Comparison of ENCODE assay signal across 8 cellular contexts in genomic region chr20:63835031-63835858, GRCh38. TPM values are rescaled to one million over a fixed set of nuclear protein-coding genes. Genes with fewer than 3 reads are reported as not detected.
A peak's percentile ranks its signal among the peaks of the same experiment; 100 is the strongest.
DNase-seq lines count a peak whose midpoint lies in the region; ATAC-seq and TF ChIP-seq lines count a peak whose summit lies in the region.

No MANE protein-coding gene starts in this region.

- no peak overlapping the region for H3K27ac Mint-ChIP-seq in activated naive CD8-positive, alpha-beta T cell treated with anti-CD3 and anti-CD28 coated beads for 36 hours

- intact Hi-C loops in tibial artery (cut with DNase I; ENCODE audit: low total_unique reads) = no loop called here

- no peak for ATAC-seq in HG02870 (IDR thresholded peaks at IDR 0.05; ENCODE audit: unreplicated experiment)

- H3K4me3 Mint-ChIP-seq in activated naive CD8-positive, alpha-beta T cell treated with anti-CD3 and anti-CD28 coated beads for 36 hours = no peak overlapping the region

- no peaks in the 10 kb centered on the region for H3K9me3 Mint-ChIP-seq in activated naive CD8-positive, alpha-beta T cell treated with anti-CD3 and anti-CD28 coated beads for 36 hours

- peak; percentile 99 for DNase-seq in H7
- DNase-seq in NCI-H526 treated with DMSO at 0.1 percent for 48 hours (lab: John Stamatoyannopoulos, UW) = peak; percentile 37
- DNase-seq in choroid plexus epithelial cell (ENCODE audit: low read depth) = peak; percentile 99
- peak; percentile 95 for DNase-seq in kidney epithelial cell (ENCODE audit: low read depth)
- peak; percentile 91 to 93 for DNase-seq in tibial artery
- DNase-seq in activated naive CD8-positive, alpha-beta T cell treated with anti-CD3 and anti-CD28 coated beads for 36 hours = no peak
- DNase-seq in DMS114 treated with DMSO at 0.1 percent for 48 hours (lab: John Stamatoyannopoulos, UW; ENCODE audit: unreplicated experiment) = no peak

- H3K36me3 Mint-ChIP-seq in activated naive CD8-positive, alpha-beta T cell treated with anti-CD3 and anti-CD28 coated beads for 36 hours = no peaks in the 10 kb centered on the region

- H3K9me3 ChIP-seq in tibial artery = no peaks in the 10 kb centered on the region

- H3K4me1 ChIP-seq in tibial artery = peaks cover 0 to 32% (median 21%) of the 10 kb centered on the region in 4 donors

- H3K27me3 ChIP-seq in H7 (ENCODE audit: control insufficient read depth, insufficient read depth, low read length) = peaks cover 15% of the 10 kb centered on the region
- H3K27me3 ChIP-seq in kidney epithelial cell (ENCODE audit: control insufficient read depth, insufficient read depth, low read length) = peaks cover 27% of the 10 kb centered on the region
- peaks cover 0 to 9% of the 10 kb centered on the region in 2 donors for H3K27me3 ChIP-seq in tibial artery

- TF ChIP-seq CTCF in choroid plexus epithelial cell (conservative IDR thresholded peaks at IDR 0.05; ENCODE audit: low read depth, low read length) (no peak), kidney epithelial cell (IDR thresholded peaks at IDR 0.05; ENCODE audit: insufficient read depth, low read length, poor library complexity, severe bottlenecking) (no peak), tibial artery (IDR thresholded peaks at IDR 0.05) (no peak)

- H3K4me3 ChIP-seq in H7 (ENCODE audit: insufficient read depth, low read depth, low read length) (no peak overlapping the region), choroid plexus epithelial cell (ENCODE audit: low read depth, low read length) (peak overlapping the region; percentile 4), kidney epithelial cell (ENCODE audit: low read depth, low read length) (no peak overlapping the region), tibial artery (no peak overlapping the region)

- H3K27me3 Mint-ChIP-seq in activated naive CD8-positive, alpha-beta T cell treated with anti-CD3 and anti-CD28 coated beads for 36 hours = peaks cover 23% of the 10 kb centered on the region

- H3K36me3 ChIP-seq in H7 (replicated peaks; ENCODE audit: control insufficient read depth, insufficient read depth, low read length) (no peaks in the 10 kb centered on the region), kidney epithelial cell (ENCODE audit: control insufficient read depth, insufficient read depth, low read length) (no peaks in the 10 kb centered on the region), tibial artery (no peaks in the 10 kb centered on the region)

- peak overlapping the region; percentile 36 to 55 for H3K27ac ChIP-seq in tibial artery

- H3K4me1 Mint-ChIP-seq in activated naive CD8-positive, alpha-beta T cell treated with anti-CD3 and anti-CD28 coated beads for 36 hours = peaks cover 2% of the 10 kb centered on the region

RNA-seq across cellular contexts. Expression of gene ZBTB46, which starts 4.2 kb away (rescaled TPM):
- 13.5 and 20.0 TPM in 2 replicates for total RNA-seq in H7 (2014; rRNA removed; shearing (Covaris generic))
- 7.2 and 7.8 TPM in 2 replicates for total RNA-seq in kidney epithelial cell
- total RNA-seq in activated naive CD8-positive, alpha-beta T cell treated with anti-CD3 and anti-CD28 coated beads for 36 hours = under 1 TPM in 1 of 2 experiments, not detected in 1; 0.04 TPM

RNA-seq across cellular contexts. Expression of gene ABHD16B, which starts 26.1 kb away (rescaled TPM):
- total RNA-seq in H7 (2014; rRNA removed; shearing (Covaris generic)) = not detected in 2 replicates
- total RNA-seq in kidney epithelial cell = not detected in 2 replicates
- not detected for total RNA-seq in activated naive CD8-positive, alpha-beta T cell treated with anti-CD3 and anti-CD28 coated beads for 36 hours

RNA-seq across cellular contexts. Expression of gene TPD52L2, which starts 29.8 kb away (rescaled TPM):
- total RNA-seq in H7 (2014; rRNA removed; shearing (Covaris generic)) = 76.0 and 79.3 TPM in 2 replicates
- 166 and 177 TPM in 2 replicates for total RNA-seq in kidney epithelial cell
- total RNA-seq in activated naive CD8-positive, alpha-beta T cell treated with anti-CD3 and anti-CD28 coated beads for 36 hours = 10 to 100 TPM; 58.6 to 58.9 TPM

RNA-seq across cellular contexts. Expression of gene DNAJC5, which starts 59.7 kb away (rescaled TPM):
- total RNA-seq in H7 (2014; rRNA removed; shearing (Covaris generic)) = 29.2 and 30.8 TPM in 2 replicates
- total RNA-seq in kidney epithelial cell = 53.9 and 57.2 TPM in 2 replicates
- total RNA-seq in activated naive CD8-positive, alpha-beta T cell treated with anti-CD3 and anti-CD28 coated beads for 36 hours = 10 to 100 TPM; 32.1 to 32.9 TPM

Comparison
In these comparisons a context has a peak if more than half of its experiments do, and no peak if none do; other contexts are left out.
1. DNase-seq: peak in H7 (single experiment), NCI-H526 treated with DMSO at 0.1 percent for 48 hours (single experiment), choroid plexus epithelial cell (single experiment), kidney epithelial cell (single experiment) and tibial artery (2 of 2); none in activated naive CD8-positive, alpha-beta T cell treated with anti-CD3 and anti-CD28 coated beads for 36 hours (single experiment) and DMS114 treated with DMSO at 0.1 percent for 48 hours (single experiment).